Comparison of ENCODE assay signal across 8 cellular contexts in genomic region chr17:48261297-48261880, GRCh38.
DNase-seq lines count a peak whose midpoint lies in the region; ATAC-seq and TF ChIP-seq lines count a peak whose summit lies in the region.

No MANE protein-coding gene starts in this region.

- H3K9me3 Mint-ChIP-seq in endothelial cell (ENCODE audit: unreplicated experiment) (no peaks in the 10 kb centered on the region), type B pancreatic cell (no peaks in the 10 kb centered on the region)

- TF ChIP-seq CTCF in A673 (conservative IDR thresholded peaks at IDR 0.05; ENCODE audit: low read depth, low read length) (peak; percentile 80), GM10266 (IDR thresholded peaks at IDR 0.05; ENCODE audit: control insufficient read depth, insufficient read depth, low read depth, missing control alignments) (peak; percentile 53), endothelial cell (IDR thresholded peaks at IDR 0.05; ENCODE audit: unreplicated experiment) (peak; percentile 73), type B pancreatic cell (conservative IDR thresholded peaks at IDR 0.05) (peak; percentile 72)

- no peaks in the 10 kb centered on the region for H3K9me3 ChIP-seq in A673 (ENCODE audit: low read depth, low read length, poor library complexity, severe bottlenecking)

- peak; percentile 58 for DNase-seq in A673 (ENCODE audit: low spot score)
- peak; percentile 18 for DNase-seq in GM10266 (ENCODE audit: extremely low spot score)
- DNase-seq in NCI-H226 = peak; percentile 36
- peak; percentile 41 for DNase-seq in endothelial cell (ENCODE audit: low spot score)
- no peak for DNase-seq in type B pancreatic cell (ENCODE audit: extremely low spot score, unreplicated experiment)
- no peak for DNase-seq in stimulated activated naive CD4-positive, alpha-beta T cell treated with Interleukin-2 at 50 U/mL for 16 hours (lab: John Stamatoyannopoulos, UW)
- DNase-seq in foreskin melanocyte = no peak

- H3K27me3 ChIP-seq in A673 (replicated peaks; ENCODE audit: insufficient read depth, low read depth, low read length, poor library complexity) = no peaks in the 10 kb centered on the region

- no peaks in the 10 kb centered on the region for H3K36me3 Mint-ChIP-seq in endothelial cell (ENCODE audit: low read depth, unreplicated experiment)
- no peaks in the 10 kb centered on the region for H3K36me3 Mint-ChIP-seq in type B pancreatic cell

- H3K27ac ChIP-seq in A673 (ENCODE audit: low read depth, low read length, poor library complexity, severe bottlenecking) = no peak overlapping the region

- H3K4me1 Mint-ChIP-seq in endothelial cell (ENCODE audit: unreplicated experiment) (peaks cover 15% of the 10 kb centered on the region), type B pancreatic cell (ENCODE audit: unreplicated experiment) (peaks cover 47% of the 10 kb centered on the region)

- CTCF ChIA-PET in A673 (lab: Charles Lee) = interaction anchor here (0.6 to 1.5 kb wide), 3 partner anchors 17 to 27 kb away, joined by 3 to 4 read pairs (median 3); no protein-coding TSS in a partner anchor

- no TSS peak for BruUV-seq in A673 (replicated peaks; lab: Mats Ljungman, UMichigan)

- H3K27me3 Mint-ChIP-seq in endothelial cell (ENCODE audit: unreplicated experiment) (peaks cover 2% of the 10 kb centered on the region), type B pancreatic cell (peaks cover 7% of the 10 kb centered on the region)

- no peak overlapping the region for H3K4me3 ChIP-seq in A673 (ENCODE audit: low read depth, low read length, poor library complexity, severe bottlenecking)

- no peak overlapping the region for H3K4me3 Mint-ChIP-seq in endothelial cell (ENCODE audit: unreplicated experiment)
- H3K4me3 Mint-ChIP-seq in type B pancreatic cell = no peak overlapping the region

- intact Hi-C loops in A673 (cut with micrococcal nuclease; ENCODE audit: unreplicated experiment) = loop anchor here (5.0 kb wide), 2 partner anchors 111 to 356 kb away; partner anchors contain the start of gene HOXB8

- POLR2A ChIA-PET in A673 (lab: Charles Lee; ENCODE audit: low non-redundant PET) = no interaction called here

- no peaks in the 10 kb centered on the region for H3K36me3 ChIP-seq in A673 (ENCODE audit: insufficient read depth, low read length, poor library complexity, severe bottlenecking)

- ATAC-seq in GM18909 (IDR thresholded peaks at IDR 0.05; ENCODE audit: poor library complexity, unreplicated experiment) = no peak

- H3K27ac Mint-ChIP-seq in endothelial cell (ENCODE audit: unreplicated experiment) (no peak overlapping the region), type B pancreatic cell (no peak overlapping the region)

- H3K4me1 ChIP-seq in A673 (ENCODE audit: insufficient read depth, low read length, poor library complexity, severe bottlenecking) = peaks cover 41% of the 10 kb centered on the region

Comparison
In these comparisons a context has a peak if more than half of its experiments do, and no peak if none do; other contexts are left out.
1. DNase-seq: peak in A673 (single experiment), GM10266 (single experiment), NCI-H226 (single experiment) and endothelial cell (single experiment); none in type B pancreatic cell (single experiment), stimulated activated naive CD4-positive, alpha-beta T cell treated with Interleukin-2 at 50 U/mL for 16 hours (single experiment) and foreskin melanocyte (single experiment).
2. Peak in every context shown above with its lines, with median percentiles within 50 percentile points of each other: CTCF ChIP-seq.